Comparison of ENCODE assay signal across 14 cellular contexts in genomic region chr11:69102732-69103615, GRCh38. TPM values are rescaled to one million over a fixed set of nuclear protein-coding genes. Genes with fewer than 3 reads are reported as not detected.
DNase-seq lines count a peak whose midpoint lies in the region; ATAC-seq, FAIRE-seq and TF ChIP-seq lines count a peak whose summit lies in the region.
"Had no signal": no experiment of that assay in that cellular context is flagged by ENCODE, and none has a peak within 500 bp of the region (broad histone marks: within the 10 kb centered on the region; RNA-seq: fewer than 3 reads in every experiment).

No MANE protein-coding gene starts in this region.

- H3K27ac ChIP-seq in breast epithelium: no peak overlapping the region
- H3K27ac ChIP-seq: thoracic aorta had no signal

- DNase-seq in T47D (ENCODE audit: low read depth in 1 of 2, low spot score in 1 of 2): peak; percentile 48 to 70
- DNase-seq in breast epithelium (ENCODE audit: low spot score in 2 of 2): no peak
- peak; percentile 16 for DNase-seq in M059J (ENCODE audit: low read depth)
- no peak for DNase-seq in bronchial epithelial cell (ENCODE audit: low read depth)
- DNase-seq in progenitor cell of endocrine pancreas (ENCODE audit: low spot score, unreplicated experiment): no peak
- no peak for DNase-seq in NCI-H1417 treated with DMSO at 0.1 percent for 48 hours (lab: John Stamatoyannopoulos, UW)
- DNase-seq in SKM-1 (lab: John Stamatoyannopoulos, UW; ENCODE audit: unreplicated experiment): no peak
- DNase-seq: activated T-cell treated with anti-CD3 and anti-CD28 coated beads, Interleukin-2, amount 50 U/mL, for 72 hours; C1 segment of cervical spinal cord; cerebellar nuclear complex; NCI-H69; T-helper 9 cell had no signal

- in situ Hi-C loops in T47D (cut with HindIII; ENCODE audit: low pct_unique_long_range_greater_than_20kb, low sequenced_read_pairs): loop anchor here (25.0 kb wide), 1 partner anchor 559 kb away; no protein-coding TSS in a partner anchor

- H3K27ac Mint-ChIP-seq in progenitor cell of endocrine pancreas: peak overlapping the region; percentile 35
- H3K27ac Mint-ChIP-seq: activated T-cell treated with anti-CD3 and anti-CD28 coated beads, Interleukin-2, amount 50 U/mL, for 72 hours had no signal

- FAIRE-seq in bronchial epithelial cell (lab: Jason Lieb, UNC): no peak

- H3K4me1 ChIP-seq in breast epithelium: peaks cover 0 to 3% of the 10 kb centered on the region in 2 donors

- peaks cover 7% of the 10 kb centered on the region for H3K4me1 Mint-ChIP-seq in progenitor cell of endocrine pancreas (ENCODE audit: low read depth)

- H3K36me3 Mint-ChIP-seq in progenitor cell of endocrine pancreas (ENCODE audit: insufficient read depth): no peaks in the 10 kb centered on the region

- H3K4me3 Mint-ChIP-seq in progenitor cell of endocrine pancreas (ENCODE audit: low read depth): no peak overlapping the region
- H3K4me3 Mint-ChIP-seq: activated T-cell treated with anti-CD3 and anti-CD28 coated beads, Interleukin-2, amount 50 U/mL, for 72 hours had no signal

- H3K9me3 Mint-ChIP-seq in progenitor cell of endocrine pancreas (ENCODE audit: low read depth): no peaks in the 10 kb centered on the region
- H3K9me3 Mint-ChIP-seq: activated T-cell treated with anti-CD3 and anti-CD28 coated beads, Interleukin-2, amount 50 U/mL, for 72 hours had no signal

- H3K4me3 ChIP-seq in breast epithelium: no peak overlapping the region
- no peak overlapping the region for H3K4me3 ChIP-seq in bronchial epithelial cell (ENCODE audit: low read depth, low read length)
- H3K4me3 ChIP-seq: thoracic aorta had no signal

- TF ChIP-seq CTCF in breast epithelium (IDR thresholded peaks at IDR 0.05) (no peak), bronchial epithelial cell (IDR thresholded peaks at IDR 0.05; ENCODE audit: insufficient read depth, low read length, severe bottlenecking) (peak; percentile 31), progenitor cell of endocrine pancreas (IDR thresholded peaks at IDR 0.05; ENCODE audit: unreplicated experiment) (peak; percentile 17)

- intact Hi-C loops in breast epithelium (cut with DNase I; ENCODE audit: low total_unique reads): no loop called here

- no peak for TF ChIP-seq POLR2A in breast epithelium (IDR thresholded peaks at IDR 0.05)

- H3K9me3 ChIP-seq in breast epithelium: no peaks in the 10 kb centered on the region
- H3K9me3 ChIP-seq: thoracic aorta had no signal

- H3K36me3 ChIP-seq in breast epithelium (no peaks in the 10 kb centered on the region), bronchial epithelial cell (ENCODE audit: control insufficient read depth, insufficient read depth, low read length) (no peaks in the 10 kb centered on the region)
- H3K36me3 ChIP-seq: thoracic aorta had no signal

- no peak for ATAC-seq in HG02970 (IDR thresholded peaks at IDR 0.05; ENCODE audit: low FRiP score, unreplicated experiment)
- ATAC-seq: activated T-cell treated with anti-CD3 and anti-CD28 coated beads, Interleukin-2, amount 50 U/mL, for 72 hours had no signal

- peaks cover 7% of the 10 kb centered on the region for H3K27me3 Mint-ChIP-seq in progenitor cell of endocrine pancreas

- H3K27me3 ChIP-seq in breast epithelium: no peaks in the 10 kb centered on the region
- peaks cover 3% of the 10 kb centered on the region for H3K27me3 ChIP-seq in bronchial epithelial cell (ENCODE audit: control insufficient read depth, insufficient read depth, low read length)

RNA-seq across cellular contexts. Expression of gene SMIM38, which starts 52.8 kb away (rescaled TPM):
- total RNA-seq in breast epithelium: 1 to 10 TPM in 2 of 3 donors, under 1 TPM in 1; 0.32 to 2.6 (median 1.6) TPM
- not detected in 2 replicates for total RNA-seq in M059J (2014; rRNA removed; shearing (Covaris generic))
- 0.26 and 0.38 TPM in 2 replicates for total RNA-seq in bronchial epithelial cell
- total RNA-seq in progenitor cell of endocrine pancreas: 0.65 and 1.2 TPM in 2 replicates

RNA-seq across cellular contexts. Expression of gene TPCN2, which starts 54.2 kb away (rescaled TPM):
- total RNA-seq in breast epithelium (10 to 100 TPM; 13.0 to 18.0 (median 13.8) TPM), bronchial epithelial cell (4.5 and 6.5 TPM in 2 replicates), progenitor cell of endocrine pancreas (19.7 and 20.9 TPM in 2 replicates)
- total RNA-seq in M059J (2014; rRNA removed; shearing (Covaris generic)): 3.0 and 4.0 TPM in 2 replicates

Comparison
In these comparisons a context has a peak if more than half of its experiments do, and no peak if none do; other contexts are left out.
1. DNase-seq: peak in T47D (2 of 2) and M059J (single experiment); none in breast epithelium (0 of 2), bronchial epithelial cell (single experiment), progenitor cell of endocrine pancreas (single experiment), NCI-H1417 treated with DMSO at 0.1 percent for 48 hours (single experiment) and SKM-1 (single experiment).
2. CTCF ChIP-seq: peak in bronchial epithelial cell (single experiment) and progenitor cell of endocrine pancreas (single experiment); none in breast epithelium (0 of 3).